ENCODE assay signal across 17 cellular contexts in the genomic region with DNA sequence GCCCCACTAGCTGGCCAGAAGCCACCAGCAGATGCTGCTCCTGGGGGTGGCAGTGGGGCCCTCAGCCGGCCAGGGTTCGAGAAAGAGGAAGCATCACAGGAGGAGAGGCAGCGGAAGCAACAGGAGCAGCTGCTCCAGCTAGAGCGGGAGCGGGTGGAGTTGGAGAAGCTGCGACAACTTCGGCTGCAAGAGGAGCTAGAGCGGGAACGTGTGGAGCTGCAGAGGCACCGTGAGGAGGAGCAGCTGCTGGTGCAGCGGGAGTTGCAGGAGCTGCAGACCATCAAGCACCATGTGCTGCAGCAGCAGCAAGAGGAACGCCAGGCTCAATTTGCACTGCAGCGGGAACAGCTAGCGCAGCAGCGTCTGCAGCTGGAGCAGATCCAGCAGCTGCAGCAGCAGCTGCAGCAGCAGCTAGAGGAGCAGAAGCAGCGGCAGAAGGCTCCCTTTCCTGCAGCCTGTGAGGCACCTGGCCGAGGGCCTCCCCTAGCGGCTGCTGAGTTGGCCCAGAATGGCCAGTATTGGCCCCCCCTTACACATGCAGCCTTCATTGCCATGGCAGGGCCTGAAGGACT. TPM values are rescaled to one million over a fixed set of nuclear protein-coding genes. Genes with fewer than 3 reads are reported as not detected.
DNase-seq lines count a peak whose midpoint lies in the region; ATAC-seq, FAIRE-seq and TF ChIP-seq lines count a peak whose summit lies in the region.
"Had no signal": no experiment of that assay in that cellular context is flagged by ENCODE, and none has a peak within 500 bp of the region (broad histone marks: within the 10 kb centered on the region; RNA-seq: fewer than 3 reads in every experiment).

No MANE protein-coding gene starts in this region.

- no peaks in the 10 kb centered on the region for H3K36me3 ChIP-seq in GM23338 (ENCODE audit: insufficient read depth)
- H3K36me3 ChIP-seq in keratinocyte (ENCODE audit: control insufficient read depth in 2 of 2, extremely low read depth in 1 of 2, insufficient read depth in 2 of 2, low read length in 2 of 2), result no peaks in the 10 kb centered on the region
- H3K36me3 ChIP-seq: MG63, pancreas had no signal

- no peak overlapping the region for H3K9ac ChIP-seq in keratinocyte (ENCODE audit: control insufficient read depth, extremely low read depth, insufficient read depth, low read length)

- no peak overlapping the region for H3K4me3 ChIP-seq in GM23338
- H3K4me3 ChIP-seq in keratinocyte (ENCODE audit: control insufficient read depth in 2 of 3, extremely low read depth in 1 of 3, insufficient read depth in 2 of 3, low read depth in 1 of 3, low read length in 3 of 3), result no peak overlapping the region
- H3K4me3 ChIP-seq: MG63, pancreas had no signal

- no peak for FAIRE-seq in keratinocyte (lab: Jason Lieb, UNC)
- FAIRE-seq: pancreas had no signal

- H3K27ac Mint-ChIP-seq in GM23338 (no peak overlapping the region), mesothelial cell of epicardium (no peak overlapping the region)
- H3K27ac Mint-ChIP-seq: activated naive CD4-positive, alpha-beta T cell treated with anti-CD3 and anti-CD28 coated beads for 36 hours; type B pancreatic cell had no signal

- ATAC-seq in GM23338 (peak; percentile 17; the same call in 1 of the 3 replicates), HG03565 (IDR thresholded peaks at IDR 0.05; ENCODE audit: unreplicated experiment) (no peak)
- ATAC-seq: pancreas had no signal

- dilution Hi-C loops in keratinocyte (cut with MboI; ENCODE audit: extremely low pct_ligation_motif_present, low sequenced_read_pairs), result loop anchor here (25.0 kb wide), 1 partner anchor 94 kb away; the partner anchor contains the start of gene BSN

- TF ChIP-seq CTCF in GM23338 (conservative IDR thresholded peaks at IDR 0.05; ENCODE audit: low read depth in 2 of 2) (peak in 1 of 2 experiments; percentile 36; a peak in 2 of 4 replicates), keratinocyte (optimal IDR thresholded peaks at IDR 0.05 in 1 of 3, IDR thresholded peaks at IDR 0.05 in 1 of 3, conservative IDR thresholded peaks at IDR 0.05 in 1 of 3; ENCODE audit: extremely low read depth in 1 of 3, insufficient read depth in 2 of 3, low read length in 3 of 3) (peak in 2 of 3 experiments; percentile 35 to 71), mesothelial cell of epicardium (IDR thresholded peaks at IDR 0.05; ENCODE audit: unreplicated experiment) (no peak)

- H3K27me3 Mint-ChIP-seq in GM23338 (ENCODE audit: insufficient read depth, low read depth, poor library complexity) (peaks cover 20% of the 10 kb centered on the region), mesothelial cell of epicardium (ENCODE audit: low read depth) (peaks cover 3% of the 10 kb centered on the region)
- H3K27me3 Mint-ChIP-seq: type B pancreatic cell had no signal

- no peak overlapping the region for H2AFZ ChIP-seq in GM23338
- no peak overlapping the region for H2AFZ ChIP-seq in keratinocyte (ENCODE audit: control insufficient read depth, low read length)

- H4K20me1 ChIP-seq in GM23338 (replicated peaks; ENCODE audit: insufficient read depth) (no peaks in the 10 kb centered on the region), keratinocyte (ENCODE audit: control insufficient read depth, extremely low read depth, insufficient read depth, low read length) (no peaks in the 10 kb centered on the region)

- H3K9me3 Mint-ChIP-seq in GM23338 (no peaks in the 10 kb centered on the region), mesothelial cell of epicardium (no peaks in the 10 kb centered on the region)
- H3K9me3 Mint-ChIP-seq: activated naive CD4-positive, alpha-beta T cell treated with anti-CD3 and anti-CD28 coated beads for 36 hours; central memory CD8-positive, alpha-beta T cell; type B pancreatic cell had no signal

- H3K9me2 ChIP-seq in GM23338 (ENCODE audit: insufficient read depth), result no peaks in the 10 kb centered on the region

- H3K36me3 Mint-ChIP-seq in GM23338 (ENCODE audit: low read depth), result no peaks in the 10 kb centered on the region
- H3K36me3 Mint-ChIP-seq in mesothelial cell of epicardium, result no peaks in the 10 kb centered on the region
- H3K36me3 Mint-ChIP-seq: type B pancreatic cell had no signal

- H3K27ac ChIP-seq in GM23338 (ENCODE audit: low read depth), result no peak overlapping the region
- no peak overlapping the region for H3K27ac ChIP-seq in keratinocyte (ENCODE audit: control insufficient read depth, insufficient read depth, low read length)
- H3K27ac ChIP-seq: 22Rv1, pancreas, RWPE1 had no signal

- H3K4me3 Mint-ChIP-seq in GM23338, result no peak overlapping the region
- no peak overlapping the region for H3K4me3 Mint-ChIP-seq in mesothelial cell of epicardium
- H3K4me3 Mint-ChIP-seq: activated naive CD4-positive, alpha-beta T cell treated with anti-CD3 and anti-CD28 coated beads for 36 hours; central memory CD8-positive, alpha-beta T cell; type B pancreatic cell had no signal

- no peaks in the 10 kb centered on the region for H3K4me1 ChIP-seq in GM23338 (ENCODE audit: insufficient read depth)
- no peaks in the 10 kb centered on the region for H3K4me1 ChIP-seq in keratinocyte (ENCODE audit: control insufficient read depth, extremely low read depth, insufficient read depth, low read length)
- H3K4me1 ChIP-seq: pancreas had no signal

- H3K9me1 ChIP-seq in keratinocyte (ENCODE audit: control insufficient read depth, extremely low read depth, insufficient read depth, low read length), result no peaks in the 10 kb centered on the region

- DNase-seq in DMS79 treated with DMSO at 0.1 percent for 48 hours (lab: John Stamatoyannopoulos, UW) (peak; percentile 14), DMS79 (lab: John Stamatoyannopoulos, UW) (no peak), GM23338 (ENCODE audit: low spot score) (no peak), SK-N-DZ (ENCODE audit: low spot score) (peak; percentile 28), keratinocyte (ENCODE audit: low read depth, low spot score) (no peak), mesothelial cell of epicardium (ENCODE audit: low spot score in 2 of 2, unreplicated experiment in 2 of 2) (no peak), superior temporal gyrus (ENCODE audit: extremely low spot score) (no peak)
- DNase-seq: activated naive CD4-positive, alpha-beta T cell treated with anti-CD3 and anti-CD28 coated beads for 36 hours; MG63; NCI-H345; stimulated activated CD4-positive, alpha-beta T cell treated with anti-CD3 and anti-CD28 coated beads, Interleukin-12 subunit alpha, Interleukin-12 subunit beta, amount 100 ng/mL, for 4 hours had no signal

- H3K79me2 ChIP-seq in GM23338 (replicated peaks; ENCODE audit: insufficient read depth) (no peaks in the 10 kb centered on the region), keratinocyte (ENCODE audit: control insufficient read depth, insufficient read depth, low read length) (no peaks in the 10 kb centered on the region)

- H3K27me3 ChIP-seq in GM23338 (ENCODE audit: insufficient read depth) (no peaks in the 10 kb centered on the region), keratinocyte (ENCODE audit: control insufficient read depth, extremely low read depth, insufficient read depth, low read length) (peaks cover 25% of the 10 kb centered on the region)
- H3K27me3 ChIP-seq: MG63, pancreas had no signal

- H3K4me1 Mint-ChIP-seq in GM23338 (no peaks in the 10 kb centered on the region; the same call in 2 of the 3 replicates), mesothelial cell of epicardium (no peaks in the 10 kb centered on the region)
- H3K4me1 Mint-ChIP-seq: central memory CD8-positive, alpha-beta T cell had no signal

- H3K9me3 ChIP-seq in keratinocyte (ENCODE audit: control insufficient read depth, low read depth, low read length), result no peaks in the 10 kb centered on the region
- H3K9me3 ChIP-seq: MG63, pancreas had no signal

- no peak overlapping the region for H3K4me2 ChIP-seq in GM23338
- no peak overlapping the region for H3K4me2 ChIP-seq in keratinocyte (ENCODE audit: control insufficient read depth, extremely low read depth, insufficient read depth, low read depth, low read length)

- no peaks in the 10 kb centered on the region for H3F3A ChIP-seq in GM23338 (replicated peaks; ENCODE audit: low read depth)

RNA-seq across cellular contexts. Expression of gene APEH, which starts 17.5 kb away (rescaled TPM):
- total RNA-seq in GM23338 (2014; rRNA removed; shearing (Covaris generic)), result 202 and 264 TPM in 2 replicates
- polyA plus RNA-seq in GM23338 (2016; fragmentation: Nextera tagmentation; extraction: Ambion mirVana) (170 and 178 TPM in 2 replicates), keratinocyte (106 to 161 TPM (median 160 TPM) in 3 replicates)
- polyA plus RNA-seq in SK-N-DZ (2014; cell fraction: cytosol; rRNA removed), result 57.0 and 60.5 TPM in 2 replicates
- polyA plus RNA-seq in SK-N-DZ (2014; cell fraction: nucleus; rRNA removed), result 167 and 174 TPM in 2 replicates
- polyA plus RNA-seq in keratinocyte (2011; ENCODE audit: low read depth), result 49.4 TPM
- polyA plus RNA-seq in keratinocyte (2011; cell fraction: cytosol; rRNA removed), result 123 and 150 TPM in 2 replicates
- 169 and 199 TPM in 2 replicates for polyA plus RNA-seq in keratinocyte (2011; cell fraction: nucleus; rRNA removed)
- polyA plus RNA-seq in keratinocyte (2012; ENCODE audit: low replicate concordance), result 80.1 and 199 TPM in 2 replicates
- polyA minus RNA-seq in keratinocyte, result 227 to 334 TPM (median 296 TPM) in 3 replicates
- 229 TPM for polyA minus RNA-seq in keratinocyte (2011; cell fraction: cytosol; rRNA and poly(A)+ RNA removed)
- 131 and 135 TPM in 2 replicates for polyA minus RNA-seq in keratinocyte (2011; cell fraction: nucleus; rRNA and poly(A)+ RNA removed)
- 111 to 118 TPM (median 115 TPM) in 3 replicates for total RNA-seq in mesothelial cell of epicardium

RNA-seq across cellular contexts. Expression of gene MST1, which starts 32.6 kb away (rescaled TPM):
- total RNA-seq in GM23338 (2014; rRNA removed; shearing (Covaris generic)), result 8.7 and 11.1 TPM in 2 replicates
- polyA plus RNA-seq in GM23338 (2016; fragmentation: Nextera tagmentation; extraction: Ambion mirVana) (5.0 and 5.9 TPM in 2 replicates), keratinocyte (4.5 to 12.4 TPM (median 5.2 TPM) in 3 replicates)
- polyA plus RNA-seq in SK-N-DZ (2014; cell fraction: cytosol; rRNA removed), result 2.6 and 6.7 TPM in 2 replicates
- 96.5 and 100 TPM in 2 replicates for polyA plus RNA-seq in SK-N-DZ (2014; cell fraction: nucleus; rRNA removed)
- polyA plus RNA-seq in keratinocyte (2011; ENCODE audit: low read depth), result 4.0 TPM
- polyA plus RNA-seq in keratinocyte (2011; cell fraction: cytosol; rRNA removed), result 0.57 and 1.1 TPM in 2 replicates
- polyA plus RNA-seq in keratinocyte (2011; cell fraction: nucleus; rRNA removed), result 41.1 and 57.5 TPM in 2 replicates
- polyA plus RNA-seq in keratinocyte (2012; ENCODE audit: low replicate concordance), result 3.9 and 17.5 TPM in 2 replicates
- polyA minus RNA-seq in keratinocyte, result 2.4 to 3.6 TPM (median 3.5 TPM) in 3 replicates
- polyA minus RNA-seq in keratinocyte (2011; cell fraction: cytosol; rRNA and poly(A)+ RNA removed), result 4.4 TPM
- 2.3 and 5.2 TPM in 2 replicates for polyA minus RNA-seq in keratinocyte (2011; cell fraction: nucleus; rRNA and poly(A)+ RNA removed)
- 101 to 109 TPM (median 103 TPM) in 3 replicates for total RNA-seq in mesothelial cell of epicardium

RNA-seq across cellular contexts. Expression of gene RNF123, which starts 32.7 kb away (rescaled TPM):
- total RNA-seq in GM23338 (2014; rRNA removed; shearing (Covaris generic)), result 24.4 and 32.5 TPM in 2 replicates
- polyA plus RNA-seq in GM23338 (2016; fragmentation: Nextera tagmentation; extraction: Ambion mirVana) (13.2 and 14.6 TPM in 2 replicates), keratinocyte (18.1 to 34.4 TPM (median 20.4 TPM) in 3 replicates)
- polyA plus RNA-seq in SK-N-DZ (2014; cell fraction: cytosol; rRNA removed), result 14.9 and 15.5 TPM in 2 replicates
- polyA plus RNA-seq in SK-N-DZ (2014; cell fraction: nucleus; rRNA removed), result 48.4 and 67.6 TPM in 2 replicates
- 6.2 TPM for polyA plus RNA-seq in keratinocyte (2011; ENCODE audit: low read depth)
- polyA plus RNA-seq in keratinocyte (2011; cell fraction: cytosol; rRNA removed), result 17.8 and 23.9 TPM in 2 replicates
- polyA plus RNA-seq in keratinocyte (2011; cell fraction: nucleus; rRNA removed), result 54.9 and 70.7 TPM in 2 replicates
- polyA plus RNA-seq in keratinocyte (2012; ENCODE audit: low replicate concordance), result 19.9 and 21.6 TPM in 2 replicates
- 37.7 to 56.3 TPM (median 45.8 TPM) in 3 replicates for polyA minus RNA-seq in keratinocyte
- polyA minus RNA-seq in keratinocyte (2011; cell fraction: cytosol; rRNA and poly(A)+ RNA removed), result 38.9 TPM
- 31.8 and 35.1 TPM in 2 replicates for polyA minus RNA-seq in keratinocyte (2011; cell fraction: nucleus; rRNA and poly(A)+ RNA removed)
- total RNA-seq in mesothelial cell of epicardium, result 57.3 to 59.2 TPM (median 57.5 TPM) in 3 replicates

Comparison
In these comparisons a context has a peak if more than half of its experiments do, and no peak if none do; other contexts are left out.
1. DNase-seq: peak in DMS79 treated with DMSO at 0.1 percent for 48 hours (single experiment) and SK-N-DZ (single experiment); none in DMS79 (single experiment), GM23338 (single experiment), keratinocyte (single experiment), mesothelial cell of epicardium (0 of 2) and superior temporal gyrus (single experiment).